Comparison of ENCODE assay signal across 8 cellular contexts in genomic region chr3:42159706-42160472, GRCh38.
DNase-seq lines count a peak whose midpoint lies in the region; ATAC-seq and TF ChIP-seq lines count a peak whose summit lies in the region.

No MANE protein-coding gene starts in this region.

- H2AFZ ChIP-seq in IMR-90 (replicated peaks; ENCODE audit: low read length, poor library complexity) (peak overlapping the region; percentile 75), neural progenitor cell (replicated peaks) (peak overlapping the region; percentile 98)

- no peaks in the 10 kb centered on the region for H3K27me3 Mint-ChIP-seq in CD8-positive, alpha-beta T cell (ENCODE audit: low read depth)
- peaks cover 6% of the 10 kb centered on the region for H3K27me3 Mint-ChIP-seq in neural progenitor cell (ENCODE audit: insufficient read depth, low read depth)

- H3K4me1 Mint-ChIP-seq in CD8-positive, alpha-beta T cell (ENCODE audit: low read depth), result peaks cover 38% of the 10 kb centered on the region
- peaks cover 28% of the 10 kb centered on the region for H3K4me1 Mint-ChIP-seq in neural progenitor cell

- peak overlapping the region; percentile 50; the same call in 1 of the 2 replicates for H2BK120ac ChIP-seq in IMR-90 (ENCODE audit: low read depth, low read length)

- H2BK5ac ChIP-seq in IMR-90 (ENCODE audit: low read depth, low read length, poor library complexity, severe bottlenecking), result no peak overlapping the region

- peaks cover 17% of the 10 kb centered on the region for H3K9me1 ChIP-seq in IMR-90 (ENCODE audit: insufficient read depth, low read length)

- H3K27me3 ChIP-seq in CD8-positive, alpha-beta T cell (ENCODE audit: insufficient read depth, low read length), result no peaks in the 10 kb centered on the region
- H3K27me3 ChIP-seq in IMR-90 (ENCODE audit: control insufficient read depth, insufficient read depth, low read length) (no peaks in the 10 kb centered on the region), esophagus squamous epithelium (no peaks in the 10 kb centered on the region), neural progenitor cell (no peaks in the 10 kb centered on the region)

- H2BK20ac ChIP-seq in IMR-90 (ENCODE audit: low read depth, low read length), result no peak overlapping the region; the same call in 1 of the 2 replicates

- TF ChIP-seq POLR2A in IMR-90 (IDR thresholded peaks at IDR 0.05; ENCODE audit: low read depth, low read length) (no peak), esophagus squamous epithelium (IDR thresholded peaks at IDR 0.05) (no peak)

- no TSS peak for BruUV-seq in IMR-90 (replicated peaks; lab: Mats Ljungman, UMichigan)

- no peak overlapping the region for H3K27ac ChIP-seq in CD8-positive, alpha-beta T cell (ENCODE audit: low read depth, low read length)
- H3K27ac ChIP-seq in IMR-90 (ENCODE audit: insufficient read depth, low read length) (peak overlapping the region; percentile 17; the same call in 1 of the 2 replicates), esophagus squamous epithelium (peak overlapping the region; percentile 64 to 83 (median 74)), neural progenitor cell (no peak overlapping the region)

- dilution Hi-C loops in IMR-90 (cut with HindIII; ENCODE audit: low sequenced_read_pairs, unreplicated experiment), result no loop called here

- in situ Hi-C loops in IMR-90 (cut with MboI; ENCODE audit: low sequenced_read_pairs), result no loop called here

- H4K5ac ChIP-seq in IMR-90 (ENCODE audit: low read depth, low read length), result peak overlapping the region; percentile 73

- H3K9me3 Mint-ChIP-seq in CD8-positive, alpha-beta T cell, result no peaks in the 10 kb centered on the region
- no peaks in the 10 kb centered on the region for H3K9me3 Mint-ChIP-seq in neural progenitor cell

- 20% methylated on average over 2 of the region's 16 CpGs; no CpG with 5 or more reads in 1 of the 2 experiments for WGBS in IMR-90 (ENCODE audit: extremely low coverage in 2 of 2, insufficient read length in 1 of 2), 2 experiments
- 17 to 22% methylated on average over 6 to 11 of the region's 16 CpGs for WGBS in esophagus squamous epithelium, 2 donors

- DNase-seq in CD8-positive, alpha-beta T cell, result peak in 6 of 7 experiments; percentile 25 to 65 (median 37)
- DNase-seq in IMR-90, result no peak
- DNase-seq in activated CD4-positive, alpha-beta T cell treated with anti-CD3 and anti-CD28 coated beads, Interleukin-2, amount 50 U/mL, for 1 hour, result peak; percentile 12
- no peak for DNase-seq in esophagus squamous epithelium (lab: John Stamatoyannopoulos, UW)
- peak; percentile 89 for DNase-seq in neural progenitor cell (ENCODE audit: low spot score)
- DNase-seq in NK-92 treated with Interleukin-12 subunit alpha and Interleukin-12 subunit beta, amount 100 ng/mL, for 24 hours (lab: John Stamatoyannopoulos, UW), result no peak

- no peak for TF ChIP-seq RAD21 in IMR-90 (IDR thresholded peaks at IDR 0.05; ENCODE audit: low read length)

- TF ChIP-seq CTCF in CD8-positive, alpha-beta T cell (IDR thresholded peaks at IDR 0.05), result no peak
- TF ChIP-seq CTCF in IMR-90 (conservative IDR thresholded peaks at IDR 0.05; ENCODE audit: low read depth, low read length), result no peak
- no peak for TF ChIP-seq CTCF in esophagus squamous epithelium (IDR thresholded peaks at IDR 0.05)
- no peak for TF ChIP-seq CTCF in neural progenitor cell (IDR thresholded peaks at IDR 0.05)

- no peaks in the 10 kb centered on the region for H3K9me3 ChIP-seq in CD8-positive, alpha-beta T cell (ENCODE audit: low read length)
- H3K9me3 ChIP-seq in IMR-90 (ENCODE audit: control insufficient read depth, insufficient read depth, low read length), result no peaks in the 10 kb centered on the region
- no peaks in the 10 kb centered on the region for H3K9me3 ChIP-seq in esophagus squamous epithelium
- no peaks in the 10 kb centered on the region for H3K9me3 ChIP-seq in neural progenitor cell (ENCODE audit: low read depth)

- peak overlapping the region; percentile 68 for H3K4me3 Mint-ChIP-seq in CD8-positive, alpha-beta T cell
- peak overlapping the region; percentile 68 for H3K4me3 Mint-ChIP-seq in neural progenitor cell

- H2BK15ac ChIP-seq in IMR-90 (ENCODE audit: low read depth, low read length), result no peak overlapping the region

- H3K79me1 ChIP-seq in IMR-90 (ENCODE audit: low read depth in 1 of 2, low read length in 2 of 2), result peaks cover 7 to 47% of the 10 kb centered on the region in 2 experiments

- CTCF ChIA-PET in CD8-positive, alpha-beta T cell (lab: Charles Lee), result interaction anchor here (1.5 kb wide), 1 partner anchor 31 kb away, joined by 6 read pairs; no protein-coding TSS in a partner anchor
- CTCF ChIA-PET in IMR-90 (lab: Yijun Ruan, JAX), result no interaction called here

- no peaks in the 10 kb centered on the region for H3K36me3 Mint-ChIP-seq in CD8-positive, alpha-beta T cell
- H3K36me3 Mint-ChIP-seq in neural progenitor cell, result no peaks in the 10 kb centered on the region

- intact Hi-C loops in CD8-positive, alpha-beta T cell (cut with DNase I, micrococcal nuclease), result no loop called here
- intact Hi-C loops in IMR-90 (cut with micrococcal nuclease), result no loop called here
- intact Hi-C loops in esophagus squamous epithelium (cut with DNase I), result no loop called here

- H3K9ac ChIP-seq in IMR-90 (ENCODE audit: low read depth, low read length) (no peak overlapping the region), neural progenitor cell (no peak overlapping the region)

- H3K23ac ChIP-seq in IMR-90 (ENCODE audit: low read depth, low read length), result peak overlapping the region; percentile 76; the same call in 1 of the 2 replicates

- POLR2A ChIA-PET in CD8-positive, alpha-beta T cell (lab: Charles Lee), result no interaction called here
- POLR2A ChIA-PET in IMR-90 (lab: Charles Lee; ENCODE audit: unreplicated experiment), result no interaction called here

- peak overlapping the region; percentile 67 to 82; a peak in 3 of 4 replicates for H4K8ac ChIP-seq in IMR-90 (ENCODE audit: low read depth in 2 of 2, low read length in 2 of 2)

- peaks cover 15% of the 10 kb centered on the region for H3K4me1 ChIP-seq in CD8-positive, alpha-beta T cell (ENCODE audit: insufficient read depth, low read length)
- peaks cover 8% of the 10 kb centered on the region for H3K4me1 ChIP-seq in IMR-90 (ENCODE audit: control insufficient read depth, insufficient read depth, low read length)
- H3K4me1 ChIP-seq in esophagus squamous epithelium, result peaks cover 0 to 58% (median 33%) of the 10 kb centered on the region in 3 donors
- H3K4me1 ChIP-seq in neural progenitor cell, result peaks cover 16% of the 10 kb centered on the region

- H2AK5ac ChIP-seq in IMR-90 (ENCODE audit: low read depth, low read length), result peak overlapping the region; percentile 24; the same call in 1 of the 2 replicates

- H3K4me3 ChIP-seq in CD8-positive, alpha-beta T cell (ENCODE audit: low read depth, low read length), result peak overlapping the region; percentile 36
- H3K4me3 ChIP-seq in IMR-90 (ENCODE audit: insufficient read depth, low read depth, low read length), result no peak overlapping the region
- peak overlapping the region in 3 of 4 donors; percentile 19 to 55 (median 22) for H3K4me3 ChIP-seq in esophagus squamous epithelium
- peak overlapping the region; percentile 62 for H3K4me3 ChIP-seq in neural progenitor cell

- H3K18ac ChIP-seq in IMR-90 (ENCODE audit: low read depth, low read length), result peak overlapping the region; percentile 22; the same call in 1 of the 2 replicates

- peak overlapping the region; percentile 83 for H2AK9ac ChIP-seq in IMR-90 (replicated peaks; ENCODE audit: low read depth, low read length, poor library complexity)

- H3K14ac ChIP-seq in IMR-90 (replicated peaks; ENCODE audit: low read depth, low read length), result peak overlapping the region; percentile 77

- peak overlapping the region; percentile 58; the same call in 1 of the 2 replicates for H3K4me2 ChIP-seq in IMR-90 (ENCODE audit: low read depth, low read length)
- peak overlapping the region; percentile 97 for H3K4me2 ChIP-seq in neural progenitor cell

- peak overlapping the region; percentile 41; the same call in 1 of the 2 replicates for H4K91ac ChIP-seq in IMR-90 (ENCODE audit: insufficient read depth, low read depth, low read length)

- H3K56ac ChIP-seq in IMR-90 (ENCODE audit: extremely low read depth, insufficient read depth, low read length), result no peak overlapping the region

- ATAC-seq in CD8-positive, alpha-beta T cell, result peak; percentile 84
- ATAC-seq in GM19372 (IDR thresholded peaks at IDR 0.05; ENCODE audit: low read depth, unreplicated experiment) (peak; percentile 86), IMR-90 (ENCODE audit: low read depth) (peak; percentile 69), HG02970 (IDR thresholded peaks at IDR 0.05; ENCODE audit: low FRiP score, unreplicated experiment) (no peak)

- H3K79me2 ChIP-seq in neural progenitor cell (ENCODE audit: low read depth), result peaks cover 47% of the 10 kb centered on the region

- H3K36me3 ChIP-seq in CD8-positive, alpha-beta T cell (ENCODE audit: insufficient read depth, low read length), result no peaks in the 10 kb centered on the region
- H3K36me3 ChIP-seq in IMR-90 (ENCODE audit: control insufficient read depth, insufficient read depth, low read length), result no peaks in the 10 kb centered on the region
- H3K36me3 ChIP-seq in esophagus squamous epithelium, result no peaks in the 10 kb centered on the region
- no peaks in the 10 kb centered on the region for H3K36me3 ChIP-seq in neural progenitor cell

- H3K27ac Mint-ChIP-seq in CD8-positive, alpha-beta T cell, result peak overlapping the region; percentile 71
- no peak overlapping the region for H3K27ac Mint-ChIP-seq in neural progenitor cell

- H4K20me1 ChIP-seq in IMR-90 (ENCODE audit: insufficient read depth, low read length), result no peaks in the 10 kb centered on the region; the same call in none of the 2 replicates
- peaks cover 18% of the 10 kb centered on the region for H4K20me1 ChIP-seq in neural progenitor cell (ENCODE audit: low read depth)

- H3K4ac ChIP-seq in IMR-90 (ENCODE audit: low read depth, low read length), result peak overlapping the region; percentile 69

- H3F3A ChIP-seq in neural progenitor cell (ENCODE audit: low read depth), result peaks cover 10% of the 10 kb centered on the region

TF ChIP-seq in IMR-90, 13 proteins besides CTCF, POLR2A, EP300 and RAD21 (continues in another document):
- no peak for TF ChIP-seq FOS (IDR thresholded peaks at IDR 0.05; ENCODE audit: low read depth, low read length)
- no peak for TF ChIP-seq NFE2L2 (IDR thresholded peaks at IDR 0.05; ENCODE audit: low read depth, low read length)
- TF ChIP-seq ELK1 (IDR thresholded peaks at IDR 0.05; ENCODE audit: borderline replicate concordance, low read depth, low read length), result no peak
- no peak for TF ChIP-seq MXI1 (IDR thresholded peaks at IDR 0.05; ENCODE audit: borderline replicate concordance, low read depth, low read length)
- TF ChIP-seq MAZ (IDR thresholded peaks at IDR 0.05; ENCODE audit: borderline replicate concordance, low read depth, low read length), result no peak

Comparison
In these comparisons a context has a peak if more than half of its experiments do, and no peak if none do; other contexts are left out.
1. DNase-seq: peak in CD8-positive, alpha-beta T cell (6 of 7), activated CD4-positive, alpha-beta T cell treated with anti-CD3 and anti-CD28 coated beads, Interleukin-2, amount 50 U/mL, for 1 hour (single experiment) and neural progenitor cell (single experiment); none in IMR-90 (single experiment), esophagus squamous epithelium (single experiment) and NK-92 treated with Interleukin-12 subunit alpha and Interleukin-12 subunit beta, amount 100 ng/mL, for 24 hours (single experiment).
2. H3K27ac ChIP-seq: peak in IMR-90 (single experiment) and esophagus squamous epithelium (4 of 4); none in CD8-positive, alpha-beta T cell (single experiment) and neural progenitor cell (single experiment).